Comparison of ENCODE assay signal across 8 cellular contexts in the genomic region with DNA sequence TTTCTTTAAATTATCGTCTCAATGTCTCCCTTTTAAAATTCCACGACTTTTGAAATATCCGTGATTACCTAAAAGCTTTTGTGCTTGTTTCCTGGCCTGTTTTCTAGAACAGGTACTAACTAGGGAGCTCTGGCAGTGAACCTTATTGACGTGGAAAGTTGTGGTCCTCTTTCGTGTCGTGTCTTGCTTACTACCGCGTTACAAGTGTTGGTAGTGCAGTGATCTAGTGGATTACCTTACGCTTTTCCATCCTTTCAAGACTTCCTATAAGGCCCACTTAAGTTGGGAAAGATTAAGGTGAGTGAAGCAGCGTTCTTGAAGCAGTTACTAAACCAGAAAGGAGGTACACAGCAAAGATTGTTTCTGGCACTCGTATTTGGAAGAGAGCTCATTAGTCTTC. TPM values are rescaled to one million over a fixed set of nuclear protein-coding genes. Genes with fewer than 3 reads are reported as not detected.
DNase-seq lines count a peak whose midpoint lies in the region; ATAC-seq, FAIRE-seq and TF ChIP-seq lines count a peak whose summit lies in the region.

No MANE protein-coding gene starts in this region.

- H3K36me3 ChIP-seq in left ventricle myocardium inferior: peaks cover 44% of the 10 kb centered on the region

- H3K9me3 ChIP-seq in left ventricle myocardium inferior (replicated peaks): no peaks in the 10 kb centered on the region

- peaks cover 80% of the 10 kb centered on the region for H3K4me1 ChIP-seq in left ventricle myocardium inferior
- peaks cover 7% of the 10 kb centered on the region for H3K4me1 ChIP-seq in foreskin keratinocyte

- TF ChIP-seq CTCF in left ventricle myocardium inferior (IDR thresholded peaks at IDR 0.05; ENCODE audit: borderline replicate concordance) (no peak), VCaP (conservative IDR thresholded peaks at IDR 0.05) (no peak), foreskin keratinocyte (conservative IDR thresholded peaks at IDR 0.05) (no peak), retinal pigment epithelial cell (conservative IDR thresholded peaks at IDR 0.05; ENCODE audit: low read depth, low read length) (no peak)

- peak overlapping the region; percentile 100 for H3K27ac ChIP-seq in left ventricle myocardium inferior (replicated peaks)
- H3K27ac ChIP-seq in VCaP: peak overlapping the region; percentile 99
- peak overlapping the region; percentile 95 for H3K27ac ChIP-seq in foreskin keratinocyte

- intact Hi-C loops in left ventricle myocardium inferior (cut with micrococcal nuclease): loop anchor here (10.0 kb wide), 2 partner anchors 62 to 98 kb away; a partner anchor contains a TSS
- intact Hi-C loops in Right ventricle myocardium superior (cut with DNase I): loop anchor here (5.0 kb wide), 1 partner anchor 65 kb away; a partner anchor contains a TSS

- FAIRE-seq in HTR-8/SVneo (lab: Jason Lieb, UNC): no peak

- H3K4me3 ChIP-seq in left ventricle myocardium inferior: peak overlapping the region; percentile 99
- peak overlapping the region; percentile 98 for H3K4me3 ChIP-seq in retinal pigment epithelial cell (ENCODE audit: low read length)

- H3K27me3 ChIP-seq in left ventricle myocardium inferior (ENCODE audit: low read depth) (no peaks in the 10 kb centered on the region), foreskin keratinocyte (no peaks in the 10 kb centered on the region)

- ATAC-seq in Right ventricle myocardium superior (ENCODE audit: poor library complexity): no peak
- ATAC-seq in foreskin keratinocyte: no peak
- ATAC-seq in activated CD4-positive, CD25-positive, alpha-beta regulatory T cell treated with anti-CD3 and anti-CD28 coated beads, Interleukin-2, amount 50 U/mL, for 24 hours: no peak

- no peak for DNase-seq in left ventricle myocardium inferior
- DNase-seq in Right ventricle myocardium superior: no peak
- peak in 1 of 2 donors; percentile 54 for DNase-seq in foreskin keratinocyte
- DNase-seq in retinal pigment epithelial cell (ENCODE audit: low read depth): no peak
- no peak for DNase-seq in HTR-8/SVneo (ENCODE audit: insufficient read length, low spot score)
- DNase-seq in NCI-H510A (lab: John Stamatoyannopoulos, UW): no peak

RNA-seq across cellular contexts. Expression of a gene that starts 1.9 kb away (rescaled TPM):
- total RNA-seq in left ventricle myocardium inferior (180 TPM), Right ventricle myocardium superior (121 TPM), foreskin keratinocyte (13.6 and 18.4 TPM in 2 replicates)
- polyA plus RNA-seq in foreskin keratinocyte: 10.1 and 10.9 TPM in 2 replicates

RNA-seq across cellular contexts. Expression of a gene that starts 35.4 kb away (rescaled TPM):
- not detected for total RNA-seq in left ventricle myocardium inferior
- not detected for total RNA-seq in Right ventricle myocardium superior
- total RNA-seq in foreskin keratinocyte: 0.32 and 0.51 TPM in 2 replicates
- 0.30 and 0.33 TPM in 2 replicates for polyA plus RNA-seq in foreskin keratinocyte
